In genomic region chr1:201708691-201709090, GRCh38 we compare ENCODE assay signal across 1 cellular context.
"Had no signal": no experiment of that assay in that cellular context is flagged by ENCODE, and none has a peak within 500 bp of the region (broad histone marks: within the 10 kb centered on the region; RNA-seq: fewer than 3 reads in every experiment).

No MANE protein-coding gene starts in this region.

- DNase-seq: retina had no signal
